ENCODE assay signal across 15 cellular contexts in the genomic region with DNA sequence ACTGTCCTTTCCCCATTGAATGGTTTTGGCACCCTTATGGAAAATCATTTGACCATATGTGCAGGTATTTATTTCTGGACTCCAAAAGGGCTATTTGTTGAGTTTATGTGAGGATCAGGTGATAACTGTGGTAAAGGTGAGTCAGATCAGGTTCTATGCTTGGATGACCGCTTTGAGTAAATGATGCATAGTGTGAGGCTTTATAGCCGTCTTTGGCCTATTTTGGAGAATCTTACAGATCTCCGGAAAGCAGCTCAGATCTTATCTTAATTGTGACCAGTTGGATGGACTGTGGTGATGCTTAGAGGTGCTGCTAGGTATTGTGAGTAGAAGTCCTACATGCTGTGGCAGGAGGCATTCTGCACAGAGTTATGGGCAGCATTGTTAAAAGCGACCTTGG.
DNase-seq lines count a peak whose midpoint lies in the region; ATAC-seq, FAIRE-seq and TF ChIP-seq lines count a peak whose summit lies in the region.
"Had no signal": no experiment of that assay in that cellular context is flagged by ENCODE, and none has a peak within 500 bp of the region (broad histone marks: within the 10 kb centered on the region; RNA-seq: fewer than 3 reads in every experiment).

No MANE protein-coding gene starts in this region.

- H3K4me3 ChIP-seq in SJCRH30 = no peak overlapping the region
- H3K4me3 ChIP-seq: BLaER1 had no signal

- DNase-seq in memory B cell (ENCODE audit: low spot score in 2 of 2) (no peak), SJCRH30 (no peak), NCI-H1694 treated with DMSO at 0.1 percent for 48 hours (lab: John Stamatoyannopoulos, UW) (no peak), amygdala (lab: John Stamatoyannopoulos, UW) (no peak), H54 (ENCODE audit: insufficient read length, low spot score) (no peak)
- DNase-seq: activated T-cell treated with anti-CD3 and anti-CD28 coated beads, Interleukin-2, amount 50 U/mL, for 48 hours; KBM-7; mammary epithelial cell; NCI-H1694 had no signal

- H3K9me3 ChIP-seq in SJCRH30 (replicated peaks) = no peaks in the 10 kb centered on the region

- H3K27me3 Mint-ChIP-seq in memory B cell = no peaks in the 10 kb centered on the region
- H3K27me3 Mint-ChIP-seq: dendritic cell treated with granulocyte-macrophage colony-stimulating factor and Interleukin-4, amounts not matched to agents 40 ng/mL and 50 ng/mL, for 4 days had no signal

- peaks cover 6% of the 10 kb centered on the region for H3K9me3 Mint-ChIP-seq in memory B cell

- H3K36me3 Mint-ChIP-seq in memory B cell = peaks cover 13% of the 10 kb centered on the region

- H3K27ac ChIP-seq in SJCRH30 = no peak overlapping the region
- H3K27ac ChIP-seq: BLaER1 had no signal

- no peaks in the 10 kb centered on the region for H3K36me3 ChIP-seq in SJCRH30
- H3K36me3 ChIP-seq: BLaER1 had no signal

- H3K4me1 ChIP-seq in SJCRH30 = no peaks in the 10 kb centered on the region
- H3K4me1 ChIP-seq: BLaER1 had no signal

- no peak for FAIRE-seq in H54 (lab: Jason Lieb, UNC)

- H3K4me3 Mint-ChIP-seq in memory B cell = no peak overlapping the region
- H3K4me3 Mint-ChIP-seq: dendritic cell treated with granulocyte-macrophage colony-stimulating factor and Interleukin-4, amounts not matched to agents 40 ng/mL and 50 ng/mL, for 4 days had no signal

- peak; percentile 92 for ATAC-seq in GM18858 (IDR thresholded peaks at IDR 0.05; ENCODE audit: unreplicated experiment)
- peak; percentile 79 for ATAC-seq in GM21825 (IDR thresholded peaks at IDR 0.05; ENCODE audit: unreplicated experiment)
- ATAC-seq in HG03280 (IDR thresholded peaks at IDR 0.05; ENCODE audit: unreplicated experiment) = peak; percentile 57
- no peak for ATAC-seq in memory B cell (ENCODE audit: low read depth)
- ATAC-seq: activated CD4-positive, CD25-positive, alpha-beta regulatory T cell treated with anti-CD3 and anti-CD28 coated beads, Interleukin-2, amount 50 U/mL, for 24 hours had no signal

- TF ChIP-seq POLR2A in H54 (IDR thresholded peaks at IDR 0.05; ENCODE audit: low read depth, low read length) = no peak

- H3K27ac Mint-ChIP-seq in memory B cell = peak overlapping the region; percentile 63
- H3K27ac Mint-ChIP-seq: dendritic cell treated with granulocyte-macrophage colony-stimulating factor and Interleukin-4, amounts not matched to agents 40 ng/mL and 50 ng/mL, for 4 days had no signal

- no peaks in the 10 kb centered on the region for H3K27me3 ChIP-seq in SJCRH30
- H3K27me3 ChIP-seq: BLaER1 had no signal

- peaks cover 17% of the 10 kb centered on the region for H3K4me1 Mint-ChIP-seq in memory B cell
